ENCODE assay signal across 22 cellular contexts in the genomic region with DNA sequence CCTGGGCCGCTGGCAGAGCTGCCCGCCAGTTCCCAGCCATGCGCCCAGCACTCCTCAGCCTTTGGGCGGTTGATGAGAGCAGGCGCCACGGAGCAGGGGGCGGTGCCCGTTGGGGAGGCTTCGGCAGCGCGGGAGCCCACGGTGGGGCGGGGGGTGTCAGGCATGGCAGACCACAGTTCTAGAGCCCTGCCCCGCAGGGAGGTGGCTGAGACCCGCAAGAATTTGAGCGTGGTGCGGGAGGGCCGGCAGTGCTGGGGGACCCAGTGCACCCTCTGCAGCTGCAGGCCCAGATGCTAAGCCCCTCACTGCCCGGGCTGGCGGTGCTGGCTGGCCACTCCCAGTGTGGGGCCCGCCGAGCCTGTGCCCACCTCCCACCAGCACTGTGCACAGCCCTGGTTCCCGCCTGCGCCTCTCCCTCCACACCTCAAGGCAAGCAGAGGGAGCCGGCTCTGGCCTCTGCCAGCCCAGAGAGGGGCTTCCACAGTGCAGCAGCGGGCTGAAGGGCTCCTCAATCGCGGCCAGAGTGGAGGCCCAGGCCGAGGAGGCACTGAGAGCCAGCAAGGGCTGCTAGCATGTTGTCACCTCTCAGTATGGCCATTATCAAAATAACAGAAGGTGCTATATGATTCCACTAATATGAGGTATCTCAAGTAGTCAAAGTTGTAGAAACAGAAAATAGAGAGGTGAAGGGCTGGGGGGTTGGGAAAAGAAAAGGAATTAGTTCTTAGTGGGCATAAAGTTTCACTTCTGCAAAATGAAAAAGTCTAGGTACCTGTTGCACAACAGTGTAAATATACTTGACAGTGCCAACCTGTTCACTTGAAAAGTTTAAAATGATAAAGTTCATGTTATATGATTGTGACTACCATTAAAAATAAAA.
DNase-seq lines count a peak whose midpoint lies in the region; ATAC-seq lines count a peak whose summit lies in the region.
"Had no signal": no experiment of that assay in that cellular context is flagged by ENCODE, and none has a peak within 500 bp of the region (broad histone marks: within the 10 kb centered on the region; RNA-seq: fewer than 3 reads in every experiment).

No MANE protein-coding gene starts in this region.

- H3K27ac Mint-ChIP-seq in stimulated activated naive CD8-positive, alpha-beta T cell treated with anti-CD3 and anti-CD28 coated beads, Interleukin-15, amount 100 ng/mL, for 72 hours: no peak overlapping the region
- H3K27ac Mint-ChIP-seq in immature natural killer cell: peak overlapping the region in 4 of 6 donors; percentile 28 to 83 (median 65)
- H3K27ac Mint-ChIP-seq: B cell had no signal

- peaks cover 0 to 2% of the 10 kb centered on the region in 2 donors for H3K4me1 ChIP-seq in aorta (ENCODE audit: control insufficient read depth in 1 of 2, insufficient read depth in 2 of 2, low read length in 2 of 2)
- H3K4me1 ChIP-seq: HAP-1 had no signal

- H3K27ac ChIP-seq in aorta (ENCODE audit: low read depth in 1 of 2, low read length in 2 of 2): no peak overlapping the region
- H3K27ac ChIP-seq: GM23248, HL-60, SK-N-MC had no signal

- peaks cover 3 to 12% (median 8%) of the 10 kb centered on the region in 3 donors for H3K36me3 Mint-ChIP-seq in immature natural killer cell
- H3K36me3 Mint-ChIP-seq: CD14-positive monocyte had no signal

- DNase-seq in stimulated activated naive CD8-positive, alpha-beta T cell treated with anti-CD3 and anti-CD28 coated beads, Interleukin-15, amount 100 ng/mL, for 72 hours: no peak
- no peak for DNase-seq in stimulated activated naive CD8-positive, alpha-beta T cell treated with anti-CD3 and anti-CD28 coated beads, Interleukin-15, Interleukin-2, amounts not matched to agents 100 U/mL and 50 U/mL, for 24 hours
- DNase-seq in NOMO-1 treated with DMSO at 0.1 percent for 48 hours (lab: John Stamatoyannopoulos, UW; ENCODE audit: unreplicated experiment) (peak; percentile 29), immature natural killer cell (no peak), aorta (no peak), 8988T (no peak), cardiac septum (ENCODE audit: low spot score) (no peak), NCI-H2171 (lab: John Stamatoyannopoulos, UW) (no peak)
- DNase-seq: DMS53, GDM1, GM23248, KBM-7, NCI-H1417, NCI-H1694 treated with DMSO at 0.1 percent for 48 hours, NCI-H2081 treated with DMSO at 0.1 percent for 48 hours, Right ventricle myocardium superior, SW 1271 had no signal

- no peak overlapping the region for H3K4me3 ChIP-seq in aorta (ENCODE audit: low read length in 2 of 2)
- H3K4me3 ChIP-seq: GM23248, HAP-1, SK-N-MC had no signal

- peak; percentile 40 for ATAC-seq in stimulated activated naive CD8-positive, alpha-beta T cell treated with anti-CD3 and anti-CD28 coated beads, Interleukin-15, amount 100 ng/mL, for 72 hours
- ATAC-seq in stimulated activated naive CD8-positive, alpha-beta T cell treated with anti-CD3 and anti-CD28 coated beads, Interleukin-15, Interleukin-2, amounts not matched to agents 100 U/mL and 50 U/mL, for 24 hours: no peak
- peak; percentile 6 for ATAC-seq in aorta (ENCODE audit: low FRiP score)

- WGBS in aorta, 2 donors: 89% methylated on average over 25 to 29 of the region's 29 CpGs

- peaks cover 11 to 21% of the 10 kb centered on the region in 2 donors for H3K9me3 Mint-ChIP-seq in stimulated activated naive CD8-positive, alpha-beta T cell treated with anti-CD3 and anti-CD28 coated beads, Interleukin-15, amount 100 ng/mL, for 72 hours
- H3K9me3 Mint-ChIP-seq in immature natural killer cell: peaks cover 0 to 17% (median 8%) of the 10 kb centered on the region in 6 donors

- H3K9me3 ChIP-seq in aorta (ENCODE audit: control insufficient read depth, low read length): no peaks in the 10 kb centered on the region
- H3K9me3 ChIP-seq: HAP-1 had no signal

- H3K4me1 Mint-ChIP-seq in stimulated activated naive CD8-positive, alpha-beta T cell treated with anti-CD3 and anti-CD28 coated beads, Interleukin-15, amount 100 ng/mL, for 72 hours: no peaks in the 10 kb centered on the region
- peaks cover 46 to 63% of the 10 kb centered on the region in 2 donors for H3K4me1 Mint-ChIP-seq in immature natural killer cell
- H3K4me1 Mint-ChIP-seq: B cell, CD14-positive monocyte had no signal

- H3K27me3 Mint-ChIP-seq in stimulated activated naive CD8-positive, alpha-beta T cell treated with anti-CD3 and anti-CD28 coated beads, Interleukin-15, amount 100 ng/mL, for 72 hours: no peaks in the 10 kb centered on the region
- peaks cover 6 to 10% (median 8%) of the 10 kb centered on the region in 3 donors for H3K27me3 Mint-ChIP-seq in immature natural killer cell (ENCODE audit: low read depth in 3 of 3)

- H3K36me3 ChIP-seq in aorta (ENCODE audit: control insufficient read depth in 1 of 2, insufficient read depth in 2 of 2, low read length in 1 of 2): no peaks in the 10 kb centered on the region
- H3K36me3 ChIP-seq: HAP-1 had no signal

- intact Hi-C loops in aorta (cut with DNase I) (no loop called here), cardiac septum (cut with DNase I) (no loop called here)

- no peaks in the 10 kb centered on the region for H3K27me3 ChIP-seq in aorta (ENCODE audit: control insufficient read depth in 1 of 2, insufficient read depth in 2 of 2, low read length in 1 of 2)

- H3K4me3 Mint-ChIP-seq in stimulated activated naive CD8-positive, alpha-beta T cell treated with anti-CD3 and anti-CD28 coated beads, Interleukin-15, amount 100 ng/mL, for 72 hours: no peak overlapping the region
- no peak overlapping the region for H3K4me3 Mint-ChIP-seq in immature natural killer cell
- H3K4me3 Mint-ChIP-seq: B cell, CD14-positive monocyte had no signal

Comparison
In these comparisons a context has a peak if more than half of its experiments do, and no peak if none do; other contexts are left out.
1. H3K27ac Mint-ChIP-seq: peak in immature natural killer cell (4 of 6); none in stimulated activated naive CD8-positive, alpha-beta T cell treated with anti-CD3 and anti-CD28 coated beads, Interleukin-15, amount 100 ng/mL, for 72 hours (0 of 2).